ENCODE assay signal across 3 cellular contexts in genomic region chr14:95855606-95856005, GRCh38.
"Had no signal": no experiment of that assay in that cellular context is flagged by ENCODE, and none has a peak within 500 bp of the region (broad histone marks: within the 10 kb centered on the region; RNA-seq: fewer than 3 reads in every experiment).

No MANE protein-coding gene starts in this region.

- DNase-seq: GDM1, GF-D8 had no signal

- H3K4me3 ChIP-seq: GM12878 had no signal
